ENCODE assay signal across 22 cellular contexts in the genomic region with DNA sequence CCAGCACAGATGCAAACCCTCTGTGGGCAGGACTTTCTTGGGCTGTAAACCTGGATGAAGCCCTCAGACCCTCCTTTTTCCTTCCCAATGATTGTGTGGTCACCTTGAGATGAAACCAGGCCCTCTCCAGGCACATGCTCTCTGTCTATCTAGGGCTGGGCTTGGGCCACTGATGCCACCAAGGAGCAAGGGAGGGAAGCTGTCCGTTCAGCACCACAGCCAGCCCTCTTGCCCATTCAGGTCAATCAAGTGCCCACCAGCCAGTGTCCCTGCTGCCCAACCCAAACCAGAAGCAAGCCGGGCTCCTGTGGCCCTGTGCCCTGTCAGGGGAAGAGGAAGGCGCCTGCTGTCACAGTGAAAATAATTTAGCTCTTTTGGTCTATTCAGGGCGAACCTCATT. TPM values are rescaled to one million over a fixed set of nuclear protein-coding genes. Genes with fewer than 3 reads are reported as not detected.
"Had no signal": no experiment of that assay in that cellular context is flagged by ENCODE, and none has a peak within 500 bp of the region (broad histone marks: within the 10 kb centered on the region; RNA-seq: fewer than 3 reads in every experiment).

No MANE protein-coding gene starts in this region.

- H3K36me3 ChIP-seq: ascending aorta had no signal

- H3K27me3 ChIP-seq: ascending aorta, body of pancreas had no signal

- H3K9me3 ChIP-seq: ascending aorta, body of pancreas had no signal

- DNase-seq: activated CD4-positive, alpha-beta T cell treated with anti-CD3 and anti-CD28 coated beads for 4 hours; activated CD8-positive, alpha-beta memory T cell treated with anti-CD3 and anti-CD28 coated beads, Interleukin-2, amount 50 U/mL, for 4 hours; activated CD8-positive, alpha-beta T cell treated with anti-CD3 and anti-CD28 coated beads for 36 hours; activated naive CD8-positive, alpha-beta T cell treated with anti-CD3 and anti-CD28 coated beads, Interleukin-2, amount 50 U/mL, for 24 hours; activated T-cell treated with anti-CD3 and anti-CD28 coated beads, Interleukin-2, amount 50 U/mL, for 72 hours; amniotic stem cell; body of pancreas; KG1; NCI-H1105 treated with DMSO at 0.1 percent for 48 hours; NCI-H1436 treated with DMSO at 0.1 percent for 48 hours; NCI-H187; NCI-H2081 treated with DMSO at 0.1 percent for 48 hours; NCI-H446; NCI-H524; PC-9; SHP77 treated with DMSO at 0.1 percent for 48 hours; WERI-Rb-1 had no signal

- H3K27ac Mint-ChIP-seq: activated CD8-positive, alpha-beta T cell treated with anti-CD3 and anti-CD28 coated beads for 36 hours; activated naive CD4-positive, alpha-beta T cell treated with anti-CD3 and anti-CD28 coated beads, Interleukin-2, amount 50 U/mL, for 72 hours; activated naive CD8-positive, alpha-beta T cell treated with anti-CD3 and anti-CD28 coated beads, Interleukin-2, amount 50 U/mL, for 24 hours; activated T-cell treated with anti-CD3 and anti-CD28 coated beads, Interleukin-2, amount 50 U/mL, for 72 hours; activated T-helper 2 cell treated with anti-CD3 and anti-CD28 coated beads, Interferon-gamma antibody, Interleukin-2, Interleukin-4, amounts not matched to agents 10 μg/mL and 5 μg/mL and 100 μg/mL, durations not matched to agents 14 hours and 24 hours and 36 hours; T-helper 1 cell treated with Interleukin-12 subunit alpha and Interleukin-12 subunit beta and Interleukin-4 antibody, amounts not matched to agents 30 μg/mL and 1 μg/mL, for 36 hours had no signal

- H3K36me3 Mint-ChIP-seq: activated naive CD4-positive, alpha-beta T cell treated with anti-CD3 and anti-CD28 coated beads, Interleukin-2, amount 50 U/mL, for 72 hours had no signal

- H3K4me3 ChIP-seq: ascending aorta, body of pancreas, PC-9 had no signal

- H3K9me3 Mint-ChIP-seq: activated CD8-positive, alpha-beta T cell treated with anti-CD3 and anti-CD28 coated beads for 36 hours; activated naive CD4-positive, alpha-beta T cell treated with anti-CD3 and anti-CD28 coated beads, Interleukin-2, amount 50 U/mL, for 72 hours; activated naive CD8-positive, alpha-beta T cell treated with anti-CD3 and anti-CD28 coated beads, Interleukin-2, amount 50 U/mL, for 24 hours; activated T-cell treated with anti-CD3 and anti-CD28 coated beads, Interleukin-2, amount 50 U/mL, for 72 hours; activated T-helper 2 cell treated with anti-CD3 and anti-CD28 coated beads, Interferon-gamma antibody, Interleukin-2, Interleukin-4, amounts not matched to agents 10 μg/mL and 5 μg/mL and 100 μg/mL, durations not matched to agents 14 hours and 24 hours and 36 hours; central memory CD8-positive, alpha-beta T cell; T-helper 1 cell treated with Interleukin-12 subunit alpha and Interleukin-12 subunit beta and Interleukin-4 antibody, amounts not matched to agents 30 μg/mL and 1 μg/mL, for 36 hours had no signal

- H3K4me3 Mint-ChIP-seq: activated CD8-positive, alpha-beta T cell treated with anti-CD3 and anti-CD28 coated beads for 36 hours; activated naive CD8-positive, alpha-beta T cell treated with anti-CD3 and anti-CD28 coated beads, Interleukin-2, amount 50 U/mL, for 24 hours; activated T-cell treated with anti-CD3 and anti-CD28 coated beads, Interleukin-2, amount 50 U/mL, for 72 hours; central memory CD8-positive, alpha-beta T cell; T-helper 1 cell treated with Interleukin-12 subunit alpha and Interleukin-12 subunit beta and Interleukin-4 antibody, amounts not matched to agents 30 μg/mL and 1 μg/mL, for 36 hours had no signal

- ATAC-seq: activated CD8-positive, alpha-beta T cell treated with anti-CD3 and anti-CD28 coated beads for 36 hours; activated naive CD4-positive, alpha-beta T cell treated with anti-CD3 and anti-CD28 coated beads, Interleukin-2, amount 50 U/mL, for 72 hours; activated naive CD8-positive, alpha-beta T cell treated with anti-CD3 and anti-CD28 coated beads, Interleukin-2, amount 50 U/mL, for 24 hours; activated T-cell treated with anti-CD3 and anti-CD28 coated beads, Interleukin-2, amount 50 U/mL, for 72 hours; body of pancreas had no signal

- H3K27me3 Mint-ChIP-seq: activated CD8-positive, alpha-beta T cell treated with anti-CD3 and anti-CD28 coated beads for 36 hours; activated naive CD8-positive, alpha-beta T cell treated with anti-CD3 and anti-CD28 coated beads, Interleukin-2, amount 50 U/mL, for 24 hours; central memory CD8-positive, alpha-beta T cell had no signal

RNA-seq across cellular contexts. Expression of a gene that starts 51.2 kb away (rescaled TPM):
- total RNA-seq: activated CD8-positive, alpha-beta T cell treated with anti-CD3 and anti-CD28 coated beads for 36 hours; activated naive CD4-positive, alpha-beta T cell treated with anti-CD3 and anti-CD28 coated beads, Interleukin-2, amount 50 U/mL, for 72 hours; activated T-helper 2 cell treated with anti-CD3 and anti-CD28 coated beads, Interferon-gamma antibody, Interleukin-2, Interleukin-4, amounts not matched to agents 10 μg/mL and 5 μg/mL and 100 μg/mL, durations not matched to agents 14 hours and 24 hours and 36 hours; PC-9 had no signal
